Comparison of ENCODE assay signal across 8 cellular contexts in the genomic region with DNA sequence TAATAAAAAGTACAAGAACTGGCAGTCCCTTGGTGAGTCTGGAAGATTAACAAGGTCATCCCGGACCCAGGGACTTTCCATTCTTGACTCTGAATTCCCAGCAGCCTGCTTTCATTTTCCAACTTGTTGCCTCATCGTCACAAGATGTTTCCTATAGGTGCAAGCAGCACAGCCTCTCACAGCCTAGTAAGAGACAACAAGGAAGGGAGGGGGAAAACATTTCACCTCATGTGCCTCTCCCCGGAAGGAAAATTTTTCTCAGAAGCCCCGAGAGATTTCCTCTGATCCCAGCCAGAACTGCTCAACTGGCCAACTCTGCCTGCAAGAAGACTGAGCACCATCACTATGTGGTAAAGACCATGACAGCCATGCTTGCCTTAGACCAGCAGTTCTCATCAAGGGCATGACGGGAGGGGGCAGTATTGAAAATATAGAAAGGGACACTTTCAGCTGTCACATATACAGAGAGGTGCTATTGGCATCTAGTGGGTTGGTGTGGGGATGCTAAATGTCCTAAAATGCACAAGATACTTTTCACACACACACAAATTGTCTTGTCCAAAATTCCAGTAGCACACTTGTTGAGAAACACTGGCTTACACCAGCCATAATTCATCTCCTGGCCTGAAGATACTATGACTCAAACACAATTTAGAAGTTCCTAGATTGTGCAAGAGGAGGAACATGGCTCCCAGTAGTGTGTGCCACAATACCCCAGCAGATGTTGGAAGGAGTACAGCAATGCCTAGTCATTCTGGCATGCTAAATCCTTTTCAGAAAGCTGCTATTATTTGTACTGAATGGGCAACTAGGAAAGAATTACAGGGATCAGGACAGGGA. TPM values are rescaled to one million over a fixed set of nuclear protein-coding genes. Genes with fewer than 3 reads are reported as not detected.
DNase-seq lines count a peak whose midpoint lies in the region; ATAC-seq lines count a peak whose summit lies in the region.

No MANE protein-coding gene starts in this region.

- peak overlapping the region; percentile 69 for H3K9ac ChIP-seq in adipocyte (ENCODE audit: low read length)

- no peaks in the 10 kb centered on the region for H3K9me3 ChIP-seq in adipocyte (ENCODE audit: control insufficient read depth, low read length)

- no peaks in the 10 kb centered on the region for H3K27me3 ChIP-seq in adipocyte (replicated peaks; ENCODE audit: control insufficient read depth, insufficient read depth, low read length)

- DNase-seq in H4 (ENCODE audit: low spot score) = peak; percentile 51
- DNase-seq in adipocyte (ENCODE audit: low read depth) = peak; percentile 96
- no peak for DNase-seq in left cardiac atrium
- DNase-seq in activated naive CD4-positive, alpha-beta T cell treated with Interleukin-2 at 50 U/mL for 16 hours = no peak
- no peak for DNase-seq in central memory CD4-positive, alpha-beta T cell

- H3K4me3 ChIP-seq in adipocyte (ENCODE audit: low read length) = peak overlapping the region; percentile 34
- H3K4me3 ChIP-seq in skin epidermis = peak overlapping the region in 2 of 7 experiments; percentile 4 to 15

- peak overlapping the region in 20 of 21 experiments; percentile 33 to 91 (median 80) for H3K27ac ChIP-seq in skin epidermis

- H3K4me1 ChIP-seq in adipocyte (ENCODE audit: control insufficient read depth, insufficient read depth, low read length) = peaks cover 38% of the 10 kb centered on the region

- intact Hi-C loops in left cardiac atrium (cut with DNase I) = no loop called here

- H3K36me3 ChIP-seq in adipocyte (ENCODE audit: control insufficient read depth, insufficient read depth, low read length, severe bottlenecking) = no peaks in the 10 kb centered on the region

- ATAC-seq in left cardiac atrium = peak; percentile 92 to 97
- no peak for ATAC-seq in GM18502 (IDR thresholded peaks at IDR 0.05; ENCODE audit: poor library complexity, unreplicated experiment)
- ATAC-seq in HG02588 (IDR thresholded peaks at IDR 0.05; ENCODE audit: unreplicated experiment) = no peak

RNA-seq across cellular contexts. Expression of a gene that starts 10.8 kb away (rescaled TPM):
- total RNA-seq in H4 (2014; rRNA removed; shearing (Covaris generic)) = 56.3 and 61.8 TPM in 2 replicates
- total RNA-seq in left cardiac atrium = 10 to 100 TPM; 42.1 to 57.4 TPM

RNA-seq across cellular contexts. Expression of a gene that starts 23.4 kb away (rescaled TPM):
- 48.3 and 60.2 TPM in 2 replicates for total RNA-seq in H4 (2014; rRNA removed; shearing (Covaris generic))
- 100 to 1,000 TPM; 527 to 576 TPM for total RNA-seq in left cardiac atrium

RNA-seq across cellular contexts. Expression of a gene that starts 45.4 kb away (rescaled TPM):
- 37.4 and 40.5 TPM in 2 replicates for total RNA-seq in H4 (2014; rRNA removed; shearing (Covaris generic))
- total RNA-seq in left cardiac atrium = 10 to 100 TPM; 10.3 to 12.2 TPM

Comparison
In these comparisons a context has a peak if more than half of its experiments do, and no peak if none do; other contexts are left out.
1. DNase-seq: peak in H4 (single experiment) and adipocyte (single experiment); none in left cardiac atrium (single experiment), activated naive CD4-positive, alpha-beta T cell treated with Interleukin-2 at 50 U/mL for 16 hours (single experiment) and central memory CD4-positive, alpha-beta T cell (single experiment).
2. ATAC-seq: peak in left cardiac atrium (2 of 2); none in GM18502 (single experiment) and HG02588 (single experiment).